In the genomic region with DNA sequence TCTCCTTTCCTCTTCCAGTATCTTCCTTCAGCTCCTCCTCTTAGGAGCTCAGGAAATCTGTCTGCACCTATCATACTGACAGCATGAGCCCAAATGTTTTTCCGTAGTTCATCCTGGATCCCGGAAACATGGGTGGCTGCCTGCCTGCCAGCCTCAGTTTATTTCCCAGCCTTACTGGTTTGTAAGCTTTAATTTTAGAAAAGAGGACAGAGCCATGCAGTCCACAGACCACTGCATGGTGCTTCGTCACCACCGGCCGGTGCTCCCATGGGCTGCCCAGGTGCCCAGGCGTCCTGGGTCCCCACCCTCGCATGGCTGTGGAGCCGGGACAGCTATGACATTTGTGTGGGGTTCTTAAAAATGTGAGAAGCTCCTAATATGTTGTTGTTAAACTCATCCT, we compare ENCODE assay signal across 8 cellular contexts. TPM values are rescaled to one million over a fixed set of nuclear protein-coding genes. Genes with fewer than 3 reads are reported as not detected.
"Had no signal": no experiment of that assay in that cellular context is flagged by ENCODE, and none has a peak within 500 bp of the region (broad histone marks: within the 10 kb centered on the region; RNA-seq: fewer than 3 reads in every experiment).

No MANE protein-coding gene starts in this region.

RNA-seq across cellular contexts. Expression of gene DPP6, which starts 24.4 kb away (rescaled TPM):
- total RNA-seq: left lobe of liver; left ventricle myocardium superior; liver; lung microvascular endothelial cell; mammary epithelial cell; mononuclear cell; myocyte; naive thymus-derived CD4-positive, alpha-beta T cell had no signal
